Comparison of ENCODE assay signal across 9 cellular contexts in the genomic region with DNA sequence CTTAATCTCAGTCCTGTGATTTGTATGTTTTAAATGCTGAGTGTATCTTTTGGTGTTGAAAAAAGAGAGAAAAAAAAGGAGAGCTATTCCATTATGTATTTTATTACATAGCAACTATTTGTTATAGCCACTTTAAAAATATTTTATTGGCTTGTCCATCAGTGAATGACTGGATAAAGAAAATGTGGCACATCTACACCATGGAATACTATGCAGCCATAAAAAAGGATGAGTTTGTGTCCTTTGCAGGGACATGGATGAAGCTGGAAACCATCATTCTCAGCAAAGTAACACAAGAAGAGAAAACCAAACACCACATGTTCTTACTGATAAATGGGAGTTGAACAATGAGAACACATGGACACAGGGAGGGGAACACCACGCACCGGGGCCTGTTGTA. TPM values are rescaled to one million over a fixed set of nuclear protein-coding genes. Genes with fewer than 3 reads are reported as not detected.
"Had no signal": no experiment of that assay in that cellular context is flagged by ENCODE, and none has a peak within 500 bp of the region (broad histone marks: within the 10 kb centered on the region; RNA-seq: fewer than 3 reads in every experiment).

No MANE protein-coding gene starts in this region.

RNA-seq across cellular contexts. Expression of a gene that starts 3.2 kb away (rescaled TPM):
- total RNA-seq: OCI-LY7, PC-3, PC-9, RPMI7951, SJCRH30, SJSA1, SK-MEL-5, T-cell had no signal
- polyA plus RNA-seq: SK-N-SH had no signal
